10 cellular contexts compared by ENCODE assay signal in genomic region chr10:100825946-100826660, GRCh38.
DNase-seq lines count a peak whose midpoint lies in the region; TF ChIP-seq lines count a peak whose summit lies in the region.
"Had no signal": no experiment of that assay in that cellular context is flagged by ENCODE, and none has a peak within 500 bp of the region (broad histone marks: within the 10 kb centered on the region; RNA-seq: fewer than 3 reads in every experiment).

No MANE protein-coding gene starts in this region.

- in situ Hi-C loops in ACHN (cut with HindIII; ENCODE audit: low pct_ligation_motif_present, low pct_unique_long_range_greater_than_20kb, low sequenced_read_pairs): no loop called here

- H3K9ac ChIP-seq in Loucy (ENCODE audit: low read depth, low read length, poor library complexity, severe bottlenecking): peak overlapping the region; percentile 68

- H3K4me3 ChIP-seq in Loucy (ENCODE audit: low read length, poor library complexity, severe bottlenecking) (peak overlapping the region; percentile 37), dorsolateral prefrontal cortex (peak overlapping the region in 47 of 59 donors; percentile 7 to 62 (median 42))

- H4K20me1 ChIP-seq in Loucy (ENCODE audit: insufficient read depth, low read length, poor library complexity, severe bottlenecking): no peaks in the 10 kb centered on the region

- no peaks in the 10 kb centered on the region for H3K79me2 ChIP-seq in Loucy (ENCODE audit: insufficient read depth, low read length)

- peaks cover 61% of the 10 kb centered on the region for H3K4me1 ChIP-seq in Loucy (ENCODE audit: insufficient read depth, low read length, poor library complexity, severe bottlenecking)

- H3K9me3 ChIP-seq in Loucy (ENCODE audit: insufficient read depth, low read depth, low read length): no peaks in the 10 kb centered on the region

- intact Hi-C loops in dorsolateral prefrontal cortex (cut with DNase I): no loop called here

- no peaks in the 10 kb centered on the region; the same call in 1 of the 2 replicates for H3K36me3 ChIP-seq in Loucy (ENCODE audit: insufficient read depth, low read length)

- H3K27me3 ChIP-seq in Loucy (ENCODE audit: insufficient read depth, low read length, poor library complexity, severe bottlenecking) (no peaks in the 10 kb centered on the region), dorsolateral prefrontal cortex (peaks cover 11 to 99% (median 87%) of the 10 kb centered on the region in 45 donors)

- peak overlapping the region; percentile 65 for H3K4me2 ChIP-seq in Loucy (ENCODE audit: low read depth, low read length, poor library complexity, severe bottlenecking)

- no peak overlapping the region for H2AFZ ChIP-seq in Loucy (ENCODE audit: low read length)

- no peaks in the 10 kb centered on the region for H3K9me2 ChIP-seq in Loucy (replicated peaks; ENCODE audit: low read depth, low read length)

- TF ChIP-seq CTCF in Loucy (conservative IDR thresholded peaks at IDR 0.05; ENCODE audit: low read length): no peak
- TF ChIP-seq CTCF in dorsolateral prefrontal cortex (IDR thresholded peaks at IDR 0.05 in 54 of 56, conservative IDR thresholded peaks at IDR 0.05 in 2 of 56; ENCODE audit: low read depth in 1 of 56, partially characterized antibody in 56 of 56): no peak

- peaks cover 3% of the 10 kb centered on the region; the same call in 1 of the 2 replicates for H3F3A ChIP-seq in Loucy (ENCODE audit: low read depth)

- H3K27ac ChIP-seq in dorsolateral prefrontal cortex: no peak overlapping the region

- DNase-seq in NCI-H1105 treated with DMSO at 0.1 percent for 48 hours (lab: John Stamatoyannopoulos, UW) (peak; percentile 11), NCI-H1105 (lab: John Stamatoyannopoulos, UW) (no peak), dorsolateral prefrontal cortex (no peak), renal cortical epithelial cell (ENCODE audit: low read depth) (peak; percentile 5), inferior parietal cortex (ENCODE audit: extremely low spot score) (no peak), ACHN (no peak)
- DNase-seq in stimulated activated naive CD4-positive, alpha-beta T cell treated with Interleukin-2 at 50 U/mL for 16 hours (lab: John Stamatoyannopoulos, UW): no peak
- DNase-seq: IMR-90, NCI-H510A treated with DMSO at 0.1 percent for 48 hours had no signal

Comparison
In these comparisons a context has a peak if more than half of its experiments do, and no peak if none do; other contexts are left out.
1. DNase-seq: peak in NCI-H1105 treated with DMSO at 0.1 percent for 48 hours (single experiment) and renal cortical epithelial cell (single experiment); none in NCI-H1105 (single experiment), dorsolateral prefrontal cortex (0 of 10), inferior parietal cortex (single experiment), ACHN (single experiment) and stimulated activated naive CD4-positive, alpha-beta T cell treated with Interleukin-2 at 50 U/mL for 16 hours (single experiment).